ENCODE assay signal across 1 cellular context in genomic region chr10:79160191-79160590, GRCh38.
TF ChIP-seq lines count a peak whose summit lies in the region.

No MANE protein-coding gene starts in this region.

TF ChIP-seq in H1, 55 proteins besides CTCF, POLR2A, EP300 and RAD21 (continued from another document):
- TF ChIP-seq POU5F1 (IDR thresholded peaks at IDR 0.05; ENCODE audit: low read depth, low read length) (no peak), CHD7 (IDR thresholded peaks at IDR 0.05; ENCODE audit: insufficient replicate concordance, low read length) (no peak), HDAC2 (IDR thresholded peaks at IDR 0.05; ENCODE audit: borderline replicate concordance in 1 of 2, low read depth in 2 of 2, low read length in 2 of 2) (no peak), SAP30 (IDR thresholded peaks at IDR 0.05; ENCODE audit: insufficient read depth, insufficient replicate concordance, low read length) (no peak), TEAD4 (IDR thresholded peaks at IDR 0.05; ENCODE audit: low read depth, low read length) (no peak), NANOG (IDR thresholded peaks at IDR 0.05; ENCODE audit: insufficient read depth, low read depth, low read length, poor library complexity, severe bottlenecking) (no peak), SRF (IDR thresholded peaks at IDR 0.05; ENCODE audit: low read depth, low read length) (no peak), RBBP5 (IDR thresholded peaks at IDR 0.05; ENCODE audit: borderline replicate concordance, low read depth, low read length) (no peak)
